ENCODE assay signal across 13 cellular contexts in genomic region chr3:65146149-65146548, GRCh38.
A peak's percentile ranks its signal among the peaks of the same experiment; 100 is the strongest.
DNase-seq lines count a peak whose midpoint lies in the region; ATAC-seq and TF ChIP-seq lines count a peak whose summit lies in the region.
"Had no signal": no experiment of that assay in that cellular context is flagged by ENCODE, and none has a peak within 500 bp of the region (broad histone marks: within the 10 kb centered on the region; RNA-seq: fewer than 3 reads in every experiment).

No MANE protein-coding gene starts in this region.

- peak overlapping the region; percentile 85 for H3K27ac Mint-ChIP-seq in MCF 10A (ENCODE audit: low read depth, unreplicated experiment)
- H3K27ac Mint-ChIP-seq: dendritic cell treated with granulocyte-macrophage colony-stimulating factor and Interleukin-4, amounts not matched to agents 40 ng/mL and 50 ng/mL, for 4 days had no signal

- peaks cover 50% of the 10 kb centered on the region for H3K4me1 ChIP-seq in HUES6 (ENCODE audit: control insufficient read depth, insufficient read depth, low read length)

- BruUV-seq in MCF 10A (replicated peaks; lab: Mats Ljungman, UMichigan), result no TSS peak

- H3K36me3 Mint-ChIP-seq in MCF 10A (ENCODE audit: insufficient read depth, unreplicated experiment), result no peaks in the 10 kb centered on the region

- peak; percentile 14 for DNase-seq in 8988T
- DNase-seq in MCF 10A (ENCODE audit: unreplicated experiment), result peak; percentile 92
- peak; percentile 90 for DNase-seq in kidney glomerular epithelial cell (lab: John Stamatoyannopoulos, UW)
- DNase-seq in GM10248 (ENCODE audit: extremely low spot score), result no peak
- no peak for DNase-seq in activated T-cell treated with anti-CD3 and anti-CD28 coated beads, Interleukin-2, amount 50 U/mL, for 1 hour
- no peak for DNase-seq in head of caudate nucleus
- DNase-seq: activated CD8-positive, alpha-beta memory T cell treated with anti-CD3 and anti-CD28 coated beads, Interleukin-2, amount 50 U/mL, for 48 hours; DMS 273 treated with DMSO at 0.1 percent for 48 hours; NCI-H1092 treated with DMSO at 0.1 percent for 48 hours; SIG-M5 had no signal

- no peaks in the 10 kb centered on the region; the same call in 1 of the 2 replicates for H3K27me3 ChIP-seq in HUES6 (ENCODE audit: control insufficient read depth, insufficient read depth, low read length)

- intact Hi-C loops in MCF 10A (cut with micrococcal nuclease), result no loop called here
- intact Hi-C loops in head of caudate nucleus (cut with DNase I), result no loop called here

- H3K27me3 Mint-ChIP-seq in MCF 10A (ENCODE audit: insufficient read depth, unreplicated experiment), result no peaks in the 10 kb centered on the region
- H3K27me3 Mint-ChIP-seq: dendritic cell treated with granulocyte-macrophage colony-stimulating factor and Interleukin-4, amounts not matched to agents 40 ng/mL and 50 ng/mL, for 4 days had no signal

- TF ChIP-seq CTCF in MCF 10A (IDR thresholded peaks at IDR 0.05; ENCODE audit: unreplicated experiment) (no peak), GM10248 (IDR thresholded peaks at IDR 0.05; ENCODE audit: control extremely low read depth, extremely low read depth, low read depth, missing control alignments) (no peak)

- no peaks in the 10 kb centered on the region for H3K9me3 Mint-ChIP-seq in MCF 10A (ENCODE audit: unreplicated experiment)

- H3K4me3 ChIP-seq in HUES6 (ENCODE audit: low read depth, low read length), result peak overlapping the region; percentile 12; the same call in 1 of the 2 replicates

- peaks cover 13% of the 10 kb centered on the region for H3K4me1 Mint-ChIP-seq in MCF 10A (ENCODE audit: insufficient read depth, unreplicated experiment)

- no peak for ATAC-seq in HG02981 (IDR thresholded peaks at IDR 0.05; ENCODE audit: unreplicated experiment)

- H3K27ac ChIP-seq in HUES6 (ENCODE audit: low read depth, low read length), result peak overlapping the region; percentile 89

- H3K9me3 ChIP-seq in HUES6 (ENCODE audit: control insufficient read depth, insufficient read depth, low read depth, low read length), result no peaks in the 10 kb centered on the region

- no peaks in the 10 kb centered on the region for H3K36me3 ChIP-seq in HUES6 (ENCODE audit: control insufficient read depth, insufficient read depth, low read length)

- CTCF ChIA-PET in MCF 10A (lab: Yijun Ruan, JAX) (interaction anchor here (0.7 to 1.0 kb wide), 4 partner anchors 16 to 613 kb away, joined by 3 to 4 read pairs (median 3); no protein-coding TSS in a partner anchor), GM10248 (lab: Yijun Ruan, JAX) (no interaction called here)

- H3K4me3 Mint-ChIP-seq in MCF 10A (ENCODE audit: unreplicated experiment), result no peak overlapping the region
- H3K4me3 Mint-ChIP-seq: dendritic cell treated with granulocyte-macrophage colony-stimulating factor and Interleukin-4, amounts not matched to agents 40 ng/mL and 50 ng/mL, for 4 days had no signal

- POLR2A ChIA-PET in MCF 10A (lab: Yijun Ruan, JAX), result interaction anchor here (0.8 to 1.9 kb wide), 4 partner anchors 17 to 32 kb away, joined by 3 to 16 read pairs (median 6); no protein-coding TSS in a partner anchor
- POLR2A ChIA-PET in GM10248 (lab: Yijun Ruan, JAX), result no interaction called here

- H3K9ac ChIP-seq in HUES6 (ENCODE audit: low read length), result peak overlapping the region; percentile 71

Comparison
In these comparisons a context has a peak if more than half of its experiments do, and no peak if none do; other contexts are left out.
1. DNase-seq: peak in 8988T (single experiment), MCF 10A (single experiment) and kidney glomerular epithelial cell (single experiment); none in GM10248 (single experiment), activated T-cell treated with anti-CD3 and anti-CD28 coated beads, Interleukin-2, amount 50 U/mL, for 1 hour (single experiment) and head of caudate nucleus (0 of 42).